In genomic region chr1:145897969-145898368, GRCh38 we compare ENCODE assay signal across 1 cellular context.
TF ChIP-seq lines count a peak whose summit lies in the region.

No MANE protein-coding gene starts in this region.

TF ChIP-seq in HepG2, 621 proteins besides CTCF, POLR2A, EP300 and RAD21 (continued from another document and continues in another):
- no peak for TF ChIP-seq SIX4 (CRISPR knock-in tag; IDR thresholded peaks at IDR 0.05)
- no peak for TF ChIP-seq DNMT1 (CRISPR knock-in tag; IDR thresholded peaks at IDR 0.05)
- no peak for TF ChIP-seq GZF1 (CRISPR knock-in tag; IDR thresholded peaks at IDR 0.05)
- TF ChIP-seq CBFB (CRISPR knock-in tag; IDR thresholded peaks at IDR 0.05), result no peak
- TF ChIP-seq SKI (IDR thresholded peaks at IDR 0.05; ENCODE audit: partially characterized antibody), result peak; percentile 73
- TF ChIP-seq ATF3 (CRISPR knock-in tag; IDR thresholded peaks at IDR 0.05), result no peak
- no peak for TF ChIP-seq ZNF615 (CRISPR knock-in tag; IDR thresholded peaks at IDR 0.05; ENCODE audit: borderline replicate concordance)
- no peak for TF ChIP-seq ZNF550 (CRISPR knock-in tag; IDR thresholded peaks at IDR 0.05; ENCODE audit: borderline replicate concordance)
- no peak for TF ChIP-seq POGZ (CRISPR knock-in tag; IDR thresholded peaks at IDR 0.05)
- TF ChIP-seq DMAP1 (CRISPR knock-in tag; IDR thresholded peaks at IDR 0.05), result no peak
- TF ChIP-seq CBX2 (IDR thresholded peaks at IDR 0.05; ENCODE audit: low read depth, low read length), result no peak
- no peak for TF ChIP-seq CBX2 (CRISPR knock-in tag; IDR thresholded peaks at IDR 0.05; ENCODE audit: low read depth)
- no peak for TF ChIP-seq ZSCAN30 (CRISPR knock-in tag; IDR thresholded peaks at IDR 0.05)
- TF ChIP-seq PBX2 (CRISPR knock-in tag; IDR thresholded peaks at IDR 0.05), result no peak
- TF ChIP-seq SALL1 (CRISPR knock-in tag; IDR thresholded peaks at IDR 0.05), result peak; percentile 70
- TF ChIP-seq, protein P1, sequence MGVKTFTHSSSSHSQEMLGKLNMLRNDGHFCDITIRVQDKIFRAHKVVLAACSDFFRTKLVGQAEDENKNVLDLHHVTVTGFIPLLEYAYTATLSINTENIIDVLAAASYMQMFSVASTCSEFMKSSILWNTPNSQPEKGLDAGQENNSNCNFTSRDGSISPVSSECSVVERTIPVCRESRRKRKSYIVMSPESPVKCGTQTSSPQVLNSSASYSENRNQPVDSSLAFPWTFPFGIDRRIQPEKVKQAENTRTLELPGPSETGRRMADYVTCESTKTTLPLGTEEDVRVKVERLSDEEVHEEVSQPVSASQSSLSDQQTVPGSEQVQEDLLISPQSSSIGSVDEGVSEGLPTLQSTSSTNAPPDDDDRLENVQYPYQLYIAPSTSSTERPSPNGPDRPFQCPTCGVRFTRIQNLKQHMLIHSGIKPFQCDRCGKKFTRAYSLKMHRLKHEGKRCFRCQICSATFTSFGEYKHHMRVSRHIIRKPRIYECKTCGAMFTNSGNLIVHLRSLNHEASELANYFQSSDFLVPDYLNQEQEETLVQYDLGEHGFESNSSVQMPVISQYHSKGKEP (CRISPR knock-in tag; IDR thresholded peaks at IDR 0.05), result no peak
- peak; percentile 61 to 70 for TF ChIP-seq NR2F1 (CRISPR knock-in tag; IDR thresholded peaks at IDR 0.05)
- 0 out of 2 replicates have a peak, but pooled peaks have one; percentile 19 for TF ChIP-seq PATZ1 (CRISPR knock-in tag; IDR thresholded peaks at IDR 0.05)
- TF ChIP-seq, protein P2, sequence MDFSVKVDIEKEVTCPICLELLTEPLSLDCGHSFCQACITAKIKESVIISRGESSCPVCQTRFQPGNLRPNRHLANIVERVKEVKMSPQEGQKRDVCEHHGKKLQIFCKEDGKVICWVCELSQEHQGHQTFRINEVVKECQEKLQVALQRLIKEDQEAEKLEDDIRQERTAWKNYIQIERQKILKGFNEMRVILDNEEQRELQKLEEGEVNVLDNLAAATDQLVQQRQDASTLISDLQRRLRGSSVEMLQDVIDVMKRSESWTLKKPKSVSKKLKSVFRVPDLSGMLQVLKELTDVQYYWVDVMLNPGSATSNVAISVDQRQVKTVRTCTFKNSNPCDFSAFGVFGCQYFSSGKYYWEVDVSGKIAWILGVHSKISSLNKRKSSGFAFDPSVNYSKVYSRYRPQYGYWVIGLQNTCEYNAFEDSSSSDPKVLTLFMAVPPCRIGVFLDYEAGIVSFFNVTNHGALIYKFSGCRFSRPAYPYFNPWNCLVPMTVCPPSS (IDR thresholded peaks at IDR 0.05), result no peak
- no peak for TF ChIP-seq PAF1 (CRISPR knock-in tag; IDR thresholded peaks at IDR 0.05)
- 0 out of 2 replicates have a peak, but pooled peaks have one; percentile 15 for TF ChIP-seq IRF2 (CRISPR knock-in tag; IDR thresholded peaks at IDR 0.05)
- no peak for TF ChIP-seq XRCC5 (optimal IDR thresholded peaks at IDR 0.05; ENCODE audit: low read length)
- no peak for TF ChIP-seq ZNF580 (CRISPR knock-in tag; IDR thresholded peaks at IDR 0.05; ENCODE audit: borderline replicate concordance, low read depth)
- no peak for TF ChIP-seq USF2 (IDR thresholded peaks at IDR 0.05; ENCODE audit: low read depth, low read length)
- TF ChIP-seq USF2 (CRISPR knock-in tag; IDR thresholded peaks at IDR 0.05; ENCODE audit: borderline replicate concordance), result no peak
- no peak for TF ChIP-seq PTBP1 (IDR thresholded peaks at IDR 0.05; ENCODE audit: low read depth, low read length, poor library complexity, severe bottlenecking)
- peak; percentile 73 for TF ChIP-seq TBL1XR1 (IDR thresholded peaks at IDR 0.05; ENCODE audit: borderline replicate concordance, low read length, partially characterized antibody)
- peak; percentile 61 for TF ChIP-seq HIC2 (CRISPR knock-in tag; IDR thresholded peaks at IDR 0.05; ENCODE audit: low read depth)
- TF ChIP-seq BCL6 (CRISPR knock-in tag; IDR thresholded peaks at IDR 0.05), result peak; percentile 72
- no peak for TF ChIP-seq ZNF720 (CRISPR knock-in tag; IDR thresholded peaks at IDR 0.05)
- TF ChIP-seq, protein P3, sequence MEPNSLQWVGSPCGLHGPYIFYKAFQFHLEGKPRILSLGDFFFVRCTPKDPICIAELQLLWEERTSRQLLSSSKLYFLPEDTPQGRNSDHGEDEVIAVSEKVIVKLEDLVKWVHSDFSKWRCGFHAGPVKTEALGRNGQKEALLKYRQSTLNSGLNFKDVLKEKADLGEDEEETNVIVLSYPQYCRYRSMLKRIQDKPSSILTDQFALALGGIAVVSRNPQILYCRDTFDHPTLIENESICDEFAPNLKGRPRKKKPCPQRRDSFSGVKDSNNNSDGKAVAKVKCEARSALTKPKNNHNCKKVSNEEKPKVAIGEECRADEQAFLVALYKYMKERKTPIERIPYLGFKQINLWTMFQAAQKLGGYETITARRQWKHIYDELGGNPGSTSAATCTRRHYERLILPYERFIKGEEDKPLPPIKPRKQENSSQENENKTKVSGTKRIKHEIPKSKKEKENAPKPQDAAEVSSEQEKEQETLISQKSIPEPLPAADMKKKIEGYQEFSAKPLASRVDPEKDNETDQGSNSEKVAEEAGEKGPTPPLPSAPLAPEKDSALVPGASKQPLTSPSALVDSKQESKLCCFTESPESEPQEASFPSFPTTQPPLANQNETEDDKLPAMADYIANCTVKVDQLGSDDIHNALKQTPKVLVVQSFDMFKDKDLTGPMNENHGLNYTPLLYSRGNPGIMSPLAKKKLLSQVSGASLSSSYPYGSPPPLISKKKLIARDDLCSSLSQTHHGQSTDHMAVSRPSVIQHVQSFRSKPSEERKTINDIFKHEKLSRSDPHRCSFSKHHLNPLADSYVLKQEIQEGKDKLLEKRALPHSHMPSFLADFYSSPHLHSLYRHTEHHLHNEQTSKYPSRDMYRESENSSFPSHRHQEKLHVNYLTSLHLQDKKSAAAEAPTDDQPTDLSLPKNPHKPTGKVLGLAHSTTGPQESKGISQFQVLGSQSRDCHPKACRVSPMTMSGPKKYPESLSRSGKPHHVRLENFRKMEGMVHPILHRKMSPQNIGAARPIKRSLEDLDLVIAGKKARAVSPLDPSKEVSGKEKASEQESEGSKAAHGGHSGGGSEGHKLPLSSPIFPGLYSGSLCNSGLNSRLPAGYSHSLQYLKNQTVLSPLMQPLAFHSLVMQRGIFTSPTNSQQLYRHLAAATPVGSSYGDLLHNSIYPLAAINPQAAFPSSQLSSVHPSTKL (CRISPR knock-in tag; IDR thresholded peaks at IDR 0.05), result peak; percentile 87
- TF ChIP-seq TBX2 (CRISPR knock-in tag; IDR thresholded peaks at IDR 0.05; ENCODE audit: borderline replicate concordance), result peak; percentile 20; the same call in 1 of the 2 replicates
- no peak for TF ChIP-seq SETDB1 (CRISPR knock-in tag; IDR thresholded peaks at IDR 0.05; ENCODE audit: borderline replicate concordance)
- no peak for TF ChIP-seq GABPA (IDR thresholded peaks at IDR 0.05; ENCODE audit: low read depth, low read length)
- TF ChIP-seq GABPA (CRISPR knock-in tag; IDR thresholded peaks at IDR 0.05; ENCODE audit: low read depth), result no peak
- no peak for TF ChIP-seq ZNF563 (CRISPR knock-in tag; IDR thresholded peaks at IDR 0.05)
- TF ChIP-seq STAT5B (CRISPR knock-in tag; IDR thresholded peaks at IDR 0.05), result no peak
- TF ChIP-seq KLF16 (CRISPR knock-in tag; IDR thresholded peaks at IDR 0.05), result no peak
- TF ChIP-seq ARID4A (CRISPR knock-in tag; IDR thresholded peaks at IDR 0.05; ENCODE audit: borderline replicate concordance), result no peak
- no peak for TF ChIP-seq EZH2 (conservative IDR thresholded peaks at IDR 0.05; ENCODE audit: low read depth, low read length)
- peak; percentile 81 for TF ChIP-seq RXRB (CRISPR knock-in tag; IDR thresholded peaks at IDR 0.05; ENCODE audit: borderline replicate concordance)
- TF ChIP-seq PAWR (CRISPR knock-in tag; IDR thresholded peaks at IDR 0.05; ENCODE audit: borderline replicate concordance), result no peak
